Comparison of ENCODE assay signal across 8 cellular contexts in the genomic region with DNA sequence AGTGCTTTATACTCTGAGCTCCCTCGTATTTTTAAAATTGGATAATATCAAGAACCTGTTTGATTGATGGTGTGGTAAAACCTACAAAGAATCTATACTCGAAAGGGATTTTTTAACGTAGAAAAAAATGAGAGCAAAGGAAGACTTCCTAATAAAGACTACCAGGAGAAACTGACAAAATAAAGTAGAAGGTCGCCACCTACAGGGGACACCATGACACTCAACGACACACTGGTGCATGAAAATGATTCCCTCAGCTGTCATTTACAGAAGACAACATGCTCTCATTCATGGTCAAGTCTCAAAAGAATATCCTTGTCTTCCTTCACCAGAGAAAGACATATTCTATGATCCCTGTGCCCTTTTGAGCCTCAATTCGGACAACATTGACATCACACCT. TPM values are rescaled to one million over a fixed set of nuclear protein-coding genes. Genes with fewer than 3 reads are reported as not detected.
A peak's percentile ranks its signal among the peaks of the same experiment; 100 is the strongest.
DNase-seq lines count a peak whose midpoint lies in the region; ATAC-seq and TF ChIP-seq lines count a peak whose summit lies in the region.

No MANE protein-coding gene starts in this region.

- DNase-seq in Right ventricle myocardium superior (no peak), cardiac septum (ENCODE audit: low spot score) (no peak), NCI-H1436 treated with DMSO at 0.1 percent for 48 hours (lab: John Stamatoyannopoulos, UW) (peak; percentile 20), fibroblast of gingiva (ENCODE audit: low read depth) (peak; percentile 38), osteoblast (ENCODE audit: insufficient read length, low spot score, missing footprints) (peak; percentile 46), sciatic nerve (ENCODE audit: low spot score) (no peak)
- peak; percentile 42 to 52 for DNase-seq in activated CD4-positive, alpha-beta T cell treated with anti-CD3 and anti-CD28 coated beads, Interleukin-2, amount 50 U/mL, for 48 hours

- H4K20me1 ChIP-seq in osteoblast (ENCODE audit: insufficient read depth, low read length) = no peaks in the 10 kb centered on the region

- H3K79me2 ChIP-seq in osteoblast (ENCODE audit: insufficient read depth, low read length) = no peaks in the 10 kb centered on the region

- no peak overlapping the region for H3K27ac ChIP-seq in osteoblast (ENCODE audit: low read depth, low read length)

- H3K9me3 ChIP-seq in osteoblast (ENCODE audit: low read depth, low read length) = no peaks in the 10 kb centered on the region

- intact Hi-C loops in Right ventricle myocardium superior (cut with DNase I) = no loop called here
- intact Hi-C loops in cardiac septum (cut with DNase I) = loop anchor here (2.0 kb wide), 1 partner anchor 81 kb away; no protein-coding TSS in a partner anchor
- intact Hi-C loops in sciatic nerve (cut with DNase I) = no loop called here

- no peaks in the 10 kb centered on the region for H3K4me1 ChIP-seq in osteoblast (ENCODE audit: insufficient read depth, low read length)

- no peaks in the 10 kb centered on the region for H3K36me3 ChIP-seq in osteoblast (ENCODE audit: insufficient read depth, low read length)

- H2AFZ ChIP-seq in osteoblast (ENCODE audit: low read length) = no peak overlapping the region

- H3K4me2 ChIP-seq in osteoblast (ENCODE audit: insufficient read depth, low read length) = no peak overlapping the region

- ATAC-seq in Right ventricle myocardium superior (ENCODE audit: poor library complexity) (peak; percentile 82), sciatic nerve (no peak), HG02759 (IDR thresholded peaks at IDR 0.05; ENCODE audit: unreplicated experiment) (no peak)

- peak; percentile 68 for TF ChIP-seq CTCF in osteoblast (IDR thresholded peaks at IDR 0.05; ENCODE audit: extremely low read depth, low read depth, low read length)

- H3K4me3 ChIP-seq in osteoblast (ENCODE audit: insufficient read depth, low read length) = no peak overlapping the region

- no peaks in the 10 kb centered on the region for H3K27me3 ChIP-seq in osteoblast (ENCODE audit: insufficient read depth, low read length)

RNA-seq across cellular contexts. Expression of a gene that starts 10.1 kb away (rescaled TPM):
- total RNA-seq in Right ventricle myocardium superior = 44.2 TPM
- total RNA-seq in cardiac septum = 88.2 TPM
- 6.2 and 6.9 TPM in 2 replicates for total RNA-seq in osteoblast
- total RNA-seq in sciatic nerve = 18.5 TPM

Comparison
In these comparisons a context has a peak if more than half of its experiments do, and no peak if none do; other contexts are left out.
1. DNase-seq: peak in NCI-H1436 treated with DMSO at 0.1 percent for 48 hours (single experiment), activated CD4-positive, alpha-beta T cell treated with anti-CD3 and anti-CD28 coated beads, Interleukin-2, amount 50 U/mL, for 48 hours (2 of 2), fibroblast of gingiva (single experiment) and osteoblast (single experiment); none in Right ventricle myocardium superior (single experiment), cardiac septum (single experiment) and sciatic nerve (single experiment).